Comparison of ENCODE assay signal across 8 cellular contexts in genomic region chr20:32672982-32673727, GRCh38. TPM values are rescaled to one million over a fixed set of nuclear protein-coding genes. Genes with fewer than 3 reads are reported as not detected.
A peak's percentile ranks its signal among the peaks of the same experiment; 100 is the strongest.
DNase-seq lines count a peak whose midpoint lies in the region; ATAC-seq and TF ChIP-seq lines count a peak whose summit lies in the region.

No MANE protein-coding gene starts in this region.

- H3K36me3 ChIP-seq in SU-DHL-6 (ENCODE audit: low read length) (no peaks in the 10 kb centered on the region), iPS-20b (ENCODE audit: insufficient read depth, low read depth, low read length) (no peaks in the 10 kb centered on the region)

- peak; percentile 50 for ATAC-seq in HG02943 (IDR thresholded peaks at IDR 0.05; ENCODE audit: low read depth, unreplicated experiment)

- H3K4me3 ChIP-seq in SU-DHL-6 (ENCODE audit: insufficient read depth, low read length, poor library complexity, severe bottlenecking): no peak overlapping the region
- no peak overlapping the region for H3K4me3 ChIP-seq in iPS-20b (ENCODE audit: low read length)

- H3K4me1 ChIP-seq in iPS-20b (ENCODE audit: insufficient read depth, low read length): peaks cover 21% of the 10 kb centered on the region; the same call in 1 of the 2 replicates

- peaks cover 42% of the 10 kb centered on the region for H3F3A ChIP-seq in SU-DHL-6 (ENCODE audit: insufficient read depth)

- H2AFZ ChIP-seq in SU-DHL-6 (ENCODE audit: low read depth, low read length, severe bottlenecking): peak overlapping the region; percentile 76

- H3K27me3 ChIP-seq in SU-DHL-6 (ENCODE audit: low read length) (no peaks in the 10 kb centered on the region), iPS-20b (ENCODE audit: insufficient read depth, low read length) (no peaks in the 10 kb centered on the region)

- H4K20me1 ChIP-seq in SU-DHL-6 (ENCODE audit: low read depth, low read length): no peaks in the 10 kb centered on the region

- H3K9me2 ChIP-seq in SU-DHL-6 (replicated peaks; ENCODE audit: insufficient read depth, low read length): no peaks in the 10 kb centered on the region

- TF ChIP-seq CTCF in SU-DHL-6 (IDR thresholded peaks at IDR 0.05; ENCODE audit: insufficient read depth, low read length, poor library complexity, severe bottlenecking): no peak

- H3K9me3 ChIP-seq in SU-DHL-6 (ENCODE audit: insufficient read depth, low read length) (no peaks in the 10 kb centered on the region), iPS-20b (ENCODE audit: insufficient read depth, low read depth, low read length) (no peaks in the 10 kb centered on the region)

- DNase-seq in DMS53 (lab: John Stamatoyannopoulos, UW) (peak; percentile 55), DMS53 treated with DMSO at 0.1 percent for 48 hours (lab: John Stamatoyannopoulos, UW; ENCODE audit: unreplicated experiment) (no peak), mesenteric fat pad (ENCODE audit: low spot score) (no peak), NCI-H446 treated with DMSO at 0.1 percent for 48 hours (lab: John Stamatoyannopoulos, UW) (no peak), NCI-H187 (lab: John Stamatoyannopoulos, UW) (no peak)

- H3K27ac ChIP-seq in SU-DHL-6 (ENCODE audit: low read depth, low read length) (peak overlapping the region; percentile 98), iPS-20b (ENCODE audit: low read length) (no peak overlapping the region)

- no peaks in the 10 kb centered on the region for H3K79me2 ChIP-seq in SU-DHL-6 (ENCODE audit: insufficient read depth, low read length)

- H3K4me2 ChIP-seq in SU-DHL-6 (ENCODE audit: low read depth, low read length, poor library complexity, severe bottlenecking): peak overlapping the region; percentile 71

- H3K9ac ChIP-seq in SU-DHL-6 (ENCODE audit: low read length) (peak overlapping the region; percentile 67), iPS-20b (ENCODE audit: low read depth, low read length) (peak overlapping the region; percentile 58; the same call in 1 of the 2 replicates)

RNA-seq across cellular contexts. Expression of gene C20orf203, which starts 0.6 kb away (rescaled TPM):
- total RNA-seq in mesenteric fat pad: not detected
